14 cellular contexts compared by ENCODE assay signal in genomic region chr3:50630916-50631315, GRCh38. TPM values are rescaled to one million over a fixed set of nuclear protein-coding genes. Genes with fewer than 3 reads are reported as not detected.
DNase-seq lines count a peak whose midpoint lies in the region; ATAC-seq, FAIRE-seq and TF ChIP-seq lines count a peak whose summit lies in the region.
"Had no signal": no experiment of that assay in that cellular context is flagged by ENCODE, and none has a peak within 500 bp of the region (broad histone marks: within the 10 kb centered on the region; RNA-seq: fewer than 3 reads in every experiment).

No MANE protein-coding gene starts in this region.

- H3K9me2 ChIP-seq in PC-9 (ENCODE audit: insufficient read depth): no peaks in the 10 kb centered on the region

- H4K20me1 ChIP-seq in PC-9 (ENCODE audit: insufficient read depth): no peaks in the 10 kb centered on the region

- POLR2A ChIA-PET in CD4-positive, alpha-beta T cell (lab: Charles Lee): interaction anchor here (1.1 to 1.3 kb wide), 2 partner anchors 11 to 14 kb away, joined by 3 to 5 read pairs; no protein-coding TSS in a partner anchor
- POLR2A ChIA-PET in PC-9 (lab: Charles Lee; ENCODE audit: unreplicated experiment): no interaction called here

- TF ChIP-seq POLR2A in gastroesophageal sphincter (IDR thresholded peaks at IDR 0.05): no peak

- TF ChIP-seq CTCF in CD4-positive, alpha-beta T cell (IDR thresholded peaks at IDR 0.05): no peak
- TF ChIP-seq CTCF in PC-9 (conservative IDR thresholded peaks at IDR 0.05) (no peak), tibial artery (IDR thresholded peaks at IDR 0.05) (no peak), gastroesophageal sphincter (IDR thresholded peaks at IDR 0.05) (no peak)

- DNase-seq in CD4-positive, alpha-beta T cell: no peak
- DNase-seq in Daoy (ENCODE audit: low read depth): peak; percentile 75
- no peak for DNase-seq in PC-9
- no peak for DNase-seq in tibial artery
- no peak for DNase-seq in activated CD8-positive, alpha-beta memory T cell treated with anti-CD3 and anti-CD28 coated beads for 24 hours
- DNase-seq: activated T-cell treated with anti-CD3 and anti-CD28 coated beads, Interleukin-2, amount 50 U/mL, for 4 hours; caudate nucleus; Karpas-422; posterior cingulate gyrus; transverse colon had no signal

- peak overlapping the region; percentile 21; the same call in 1 of the 2 replicates for H3K4me2 ChIP-seq in PC-9

- H3K4me3 ChIP-seq in PC-9: no peak overlapping the region
- H3K4me3 ChIP-seq in tibial artery: no peak overlapping the region
- H3K4me3 ChIP-seq in gastroesophageal sphincter: no peak overlapping the region
- H3K4me3 ChIP-seq: transverse colon had no signal

- no peaks in the 10 kb centered on the region for H3K27me3 Mint-ChIP-seq in CD4-positive, alpha-beta T cell

- H3K9me3 ChIP-seq in CD4-positive, alpha-beta T cell (ENCODE audit: control insufficient read depth, low read length): no peaks in the 10 kb centered on the region
- H3K9me3 ChIP-seq in PC-9 (ENCODE audit: insufficient read depth, low read depth) (no peaks in the 10 kb centered on the region), tibial artery (no peaks in the 10 kb centered on the region), gastroesophageal sphincter (no peaks in the 10 kb centered on the region)
- H3K9me3 ChIP-seq: transverse colon had no signal

- peaks cover 72% of the 10 kb centered on the region for H3K4me1 ChIP-seq in PC-9 (replicated peaks; ENCODE audit: insufficient read depth)
- peaks cover 0 to 17% (median 6%) of the 10 kb centered on the region in 4 donors for H3K4me1 ChIP-seq in tibial artery
- H3K4me1 ChIP-seq in gastroesophageal sphincter: peaks cover 0 to 32% (median 0%) of the 10 kb centered on the region in 3 donors

- TF ChIP-seq EP300 in gastroesophageal sphincter (IDR thresholded peaks at IDR 0.05): no peak

- H3K27ac ChIP-seq in CD4-positive, alpha-beta T cell (ENCODE audit: low read depth, low read length): no peak overlapping the region
- H3K27ac ChIP-seq in PC-9 (no peak overlapping the region), tibial artery (no peak overlapping the region), gastroesophageal sphincter (no peak overlapping the region)
- H3K27ac ChIP-seq: transverse colon had no signal

- peaks cover 29% of the 10 kb centered on the region; the same call in 1 of the 2 replicates for H3F3A ChIP-seq in PC-9 (ENCODE audit: insufficient read depth, low read depth)

- peaks cover 72% of the 10 kb centered on the region for H3K79me2 ChIP-seq in PC-9 (ENCODE audit: low read depth)

- WGBS in gastroesophageal sphincter (ENCODE audit: low coverage in 1 of 2), 2 donors: 75% methylated on average over 4 of the region's 7 CpGs; no CpG with 5 or more reads in 1 of the 2 donors

- CTCF ChIA-PET in CD4-positive, alpha-beta T cell (lab: Charles Lee): interaction anchor here (1.1 to 1.2 kb wide), 2 partner anchors 15 to 26 kb away, joined by 3 read pairs; no protein-coding TSS in a partner anchor
- CTCF ChIA-PET in PC-9 (lab: Charles Lee): no interaction called here

- H3K27me3 ChIP-seq in CD4-positive, alpha-beta T cell (ENCODE audit: control insufficient read depth, insufficient read depth, low read length): no peaks in the 10 kb centered on the region
- H3K27me3 ChIP-seq in PC-9 (ENCODE audit: insufficient read depth, low read depth) (no peaks in the 10 kb centered on the region), tibial artery (no peaks in the 10 kb centered on the region), gastroesophageal sphincter (no peaks in the 10 kb centered on the region)
- H3K27me3 ChIP-seq: transverse colon had no signal

- peak overlapping the region; percentile 70 for H3K27ac Mint-ChIP-seq in CD4-positive, alpha-beta T cell

- BruUV-seq in PC-9 (replicated peaks; lab: Mats Ljungman, UMichigan): no TSS peak

- peaks cover 81% of the 10 kb centered on the region for H3K4me1 Mint-ChIP-seq in CD4-positive, alpha-beta T cell (ENCODE audit: low read depth)

- peak; percentile 92 for FAIRE-seq in islet of Langerhans (lab: Jason Lieb, UNC)
- FAIRE-seq: GM18507 had no signal

- peaks cover 29% of the 10 kb centered on the region for H3K36me3 Mint-ChIP-seq in CD4-positive, alpha-beta T cell (ENCODE audit: low read depth)

- intact Hi-C loops in CD4-positive, alpha-beta T cell (cut with DNase I, micrococcal nuclease): no loop called here
- intact Hi-C loops in PC-9 (cut with micrococcal nuclease; ENCODE audit: unreplicated experiment): no loop called here
- intact Hi-C loops in tibial artery (cut with DNase I; ENCODE audit: low total_unique reads): no loop called here

- H3K36me3 ChIP-seq in PC-9 (ENCODE audit: low read depth) (no peaks in the 10 kb centered on the region), tibial artery (no peaks in the 10 kb centered on the region), gastroesophageal sphincter (peaks cover 0 to 3% of the 10 kb centered on the region in 2 donors)
- H3K36me3 ChIP-seq: transverse colon had no signal

- no peak overlapping the region for H3K4me3 Mint-ChIP-seq in CD4-positive, alpha-beta T cell
- H3K4me3 Mint-ChIP-seq: activated T-cell treated with anti-CD3 and anti-CD28 coated beads, Interleukin-2, amount 50 U/mL, for 4 hours had no signal

- no peak for ATAC-seq in CD4-positive, alpha-beta T cell (ENCODE audit: poor library complexity)
- ATAC-seq in gastroesophageal sphincter (no peak), HG02981 (IDR thresholded peaks at IDR 0.05; ENCODE audit: unreplicated experiment) (no peak)
- ATAC-seq: activated T-cell treated with anti-CD3 and anti-CD28 coated beads, Interleukin-2, amount 50 U/mL, for 4 hours had no signal

- no peaks in the 10 kb centered on the region for H3K9me3 Mint-ChIP-seq in CD4-positive, alpha-beta T cell
- H3K9me3 Mint-ChIP-seq: activated T-cell treated with anti-CD3 and anti-CD28 coated beads, Interleukin-2, amount 50 U/mL, for 4 hours had no signal

- H2AFZ ChIP-seq in PC-9: no peak overlapping the region

RNA-seq across cellular contexts. Expression of gene MAPKAPK3, which starts 14.0 kb away (rescaled TPM):
- total RNA-seq in CD4-positive, alpha-beta T cell: 10 to 100 TPM; 16.4 to 16.6 TPM
- total RNA-seq in Daoy (2014; rRNA removed; shearing (Covaris generic)): 21.7 and 23.4 TPM in 2 replicates
- total RNA-seq in PC-9 (2021) (88.2 and 99.5 TPM in 2 replicates), gastroesophageal sphincter (10 to 100 TPM; 18.7 to 30.2 (median 22.4) TPM)

RNA-seq across cellular contexts. Expression of gene CISH, which starts 19.3 kb away (rescaled TPM):
- 1 to 10 TPM; 3.5 to 3.7 TPM for total RNA-seq in CD4-positive, alpha-beta T cell
- 0.46 TPM in 1 of 2 replicates, not detected in the other for total RNA-seq in Daoy (2014; rRNA removed; shearing (Covaris generic))
- total RNA-seq in PC-9 (2021) (2.7 and 3.2 TPM in 2 replicates), gastroesophageal sphincter (1 to 10 TPM in 3 of 4 donors, under 1 TPM in 1; 0.99 to 9.3 (median 3.6) TPM)

RNA-seq across cellular contexts. Expression of gene DOCK3, which starts 43.8 kb away (rescaled TPM):
- 1 to 10 TPM in 1 of 2 experiments, under 1 TPM in 1; 0.93 to 1.1 TPM for total RNA-seq in CD4-positive, alpha-beta T cell
- 0.36 and 0.51 TPM in 2 replicates for total RNA-seq in Daoy (2014; rRNA removed; shearing (Covaris generic))
- total RNA-seq in PC-9 (2021) (15.2 and 16.9 TPM in 2 replicates), gastroesophageal sphincter (10 to 100 TPM in 1 of 4 donors, 1 to 10 TPM in 3; 5.5 to 10.0 (median 8.7) TPM)
